ENCODE assay signal across 10 cellular contexts in the genomic region with DNA sequence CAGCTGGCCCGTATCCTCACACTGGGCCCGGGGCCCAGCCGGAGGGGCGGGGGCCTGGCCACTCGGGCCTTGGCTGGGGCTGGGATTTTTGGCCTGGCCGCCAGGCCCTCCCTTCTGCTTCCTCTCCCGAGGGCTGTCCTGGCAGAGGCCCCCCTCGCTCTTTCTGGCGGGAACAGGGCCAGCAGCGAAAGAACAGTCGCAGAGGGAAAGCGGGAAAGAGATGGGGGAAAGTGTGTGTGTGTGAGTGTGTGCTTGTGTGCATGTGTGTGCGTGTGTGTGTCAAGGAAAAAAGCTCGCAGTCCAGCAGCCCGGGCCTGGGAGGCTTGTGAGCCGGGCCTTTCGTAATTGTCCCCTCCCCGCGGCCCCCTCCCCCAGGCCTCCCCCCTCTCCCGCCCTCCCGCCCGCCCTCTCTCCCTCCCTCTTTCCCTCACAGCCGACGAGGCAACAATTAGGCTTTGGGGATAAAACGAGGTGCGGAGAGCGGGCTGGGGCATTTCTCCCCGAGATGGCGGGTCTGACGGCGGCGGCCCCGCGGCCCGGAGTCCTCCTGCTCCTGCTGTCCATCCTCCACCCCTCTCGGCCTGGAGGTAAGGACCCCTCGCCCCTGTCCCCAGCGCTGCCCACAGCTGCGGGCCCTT. TPM values are rescaled to one million over a fixed set of nuclear protein-coding genes. Genes with fewer than 3 reads are reported as not detected.
DNase-seq lines count a peak whose midpoint lies in the region; ATAC-seq and TF ChIP-seq lines count a peak whose summit lies in the region.
"Had no signal": no experiment of that assay in that cellular context is flagged by ENCODE, and none has a peak within 500 bp of the region (broad histone marks: within the 10 kb centered on the region; RNA-seq: fewer than 3 reads in every experiment).

A gene (plus strand): TSS at position 491 of the 638 bp plus-strand sequence. CDS start 15 bp downstream, at position 506.

- intact Hi-C loops in head of caudate nucleus (cut with DNase I), result loop anchor here (5.0 kb wide), 1 partner anchor 161 kb away; no protein-coding TSS in a partner anchor

- H3K4me3 Mint-ChIP-seq in osteocyte (ENCODE audit: unreplicated experiment), result no peak within 1 kb of the TSS
- H3K4me3 Mint-ChIP-seq: activated CD8-positive, alpha-beta memory T cell treated with anti-CD3 and anti-CD28 coated beads, Interleukin-2, amount 10 ng/mL, durations not matched to agents 7 days and 5 days had no signal

- no peak within 1 kb of the TSS for H3K27ac Mint-ChIP-seq in osteocyte (ENCODE audit: unreplicated experiment)
- H3K27ac Mint-ChIP-seq: activated CD8-positive, alpha-beta memory T cell treated with anti-CD3 and anti-CD28 coated beads, Interleukin-2, amount 10 ng/mL, durations not matched to agents 7 days and 5 days had no signal

- no peak for ATAC-seq in HG02885 (IDR thresholded peaks at IDR 0.05; ENCODE audit: poor library complexity, unreplicated experiment)
- no peak for ATAC-seq in HG03460 (IDR thresholded peaks at IDR 0.05; ENCODE audit: unreplicated experiment)
- no peak for ATAC-seq in GM21737 (IDR thresholded peaks at IDR 0.05; ENCODE audit: unreplicated experiment)

- no peaks in the 10 kb centered on the region for H3K9me3 Mint-ChIP-seq in osteocyte (ENCODE audit: unreplicated experiment)

- H3K4me1 Mint-ChIP-seq in osteocyte (ENCODE audit: unreplicated experiment), result peaks cover 44% of the 10 kb centered on the region

- H3K4me3 ChIP-seq in AG09309 (ENCODE audit: control insufficient read depth, low read depth, low read length), result peak within 1 kb of the TSS; percentile 37

- TF ChIP-seq CTCF in AG09309 (IDR thresholded peaks at IDR 0.05; ENCODE audit: control insufficient read depth, insufficient read depth, low read depth, low read length, missing control alignments) (no peak), VCaP (conservative IDR thresholded peaks at IDR 0.05) (no peak), osteocyte (IDR thresholded peaks at IDR 0.05) (no peak)

- peaks cover 10% of the 10 kb centered on the region for H3K27me3 Mint-ChIP-seq in osteocyte (ENCODE audit: unreplicated experiment)

- no peaks in the 10 kb centered on the region for H3K36me3 Mint-ChIP-seq in osteocyte (ENCODE audit: unreplicated experiment)
- H3K36me3 Mint-ChIP-seq: activated CD8-positive, alpha-beta memory T cell treated with anti-CD3 and anti-CD28 coated beads, Interleukin-2, amount 10 ng/mL, durations not matched to agents 7 days and 5 days had no signal

- DNase-seq in AG09309 (ENCODE audit: low read depth), result no peak
- peak in 40 of 42 donors; percentile 38 to 83 (median 64) for DNase-seq in head of caudate nucleus
- no peak for DNase-seq in osteocyte (ENCODE audit: extremely low spot score, unreplicated experiment)
- no peak for DNase-seq in GF-D8 (lab: John Stamatoyannopoulos, UW)
- DNase-seq: activated CD8-positive, alpha-beta memory T cell treated with anti-CD3 and anti-CD28 coated beads, Interleukin-2, amount 10 ng/mL, durations not matched to agents 7 days and 5 days; mammary epithelial cell had no signal

- H3K27ac ChIP-seq in VCaP, result peak within 1 kb of the TSS; percentile 60; the same call in 1 of the 2 replicates

RNA-seq across cellular contexts. Expression of the gene that starts here (rescaled TPM):
- 13.3 and 13.5 TPM in 2 replicates for total RNA-seq in osteocyte
- total RNA-seq: activated CD8-positive, alpha-beta memory T cell treated with anti-CD3 and anti-CD28 coated beads, Interleukin-2, amount 10 ng/mL, durations not matched to agents 7 days and 5 days had no signal

Comparison
In these comparisons a context has a peak if more than half of its experiments do, and no peak if none do; other contexts are left out.
1. DNase-seq: peak in head of caudate nucleus (40 of 42); none in AG09309 (single experiment), osteocyte (single experiment) and GF-D8 (single experiment).